ENCODE assay signal across 8 cellular contexts in the genomic region with DNA sequence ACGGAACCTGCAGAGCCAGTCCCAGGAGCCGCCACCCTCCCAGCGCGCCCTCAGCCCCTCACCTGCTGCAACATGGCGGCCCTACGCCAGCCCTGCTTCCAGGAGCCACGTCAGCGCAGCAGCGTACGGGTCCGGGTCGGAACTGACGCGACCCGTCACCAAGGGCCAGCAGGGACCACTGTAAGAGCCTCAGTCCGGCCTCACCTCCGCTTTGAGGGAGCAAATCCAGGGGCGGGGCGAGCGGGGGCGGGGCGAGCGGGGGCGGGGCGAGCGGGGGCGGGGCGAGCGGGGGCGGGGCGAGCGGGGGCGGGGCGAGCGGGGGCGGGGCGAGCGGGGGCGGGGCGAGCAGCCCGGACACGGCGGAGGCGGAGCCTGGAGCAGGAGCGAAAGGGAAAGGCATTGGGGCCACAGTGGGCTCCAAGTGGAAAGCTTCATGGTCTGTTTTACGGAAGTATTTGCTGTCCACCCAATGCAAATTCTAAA. TPM values are rescaled to one million over a fixed set of nuclear protein-coding genes. Genes with fewer than 3 reads are reported as not detected.
DNase-seq lines count a peak whose midpoint lies in the region; ATAC-seq and TF ChIP-seq lines count a peak whose summit lies in the region.
"Not testable (repeated sequence)": the region's sequence is repeated elsewhere in the genome, so short reads cannot be mapped to it uniquely, and the experiment has no call there.

Gene TVP23C, minus strand, starts transcription at position 109 of the 483 bp plus-strand sequence. Its CDS starts 35 bp downstream, at position 74.

- ATAC-seq in HG03039 (IDR thresholded peaks at IDR 0.05; ENCODE audit: unreplicated experiment) (peak; percentile 88), WTC11 (peak; percentile 99), aorta (ENCODE audit: low FRiP score) (peak; percentile 87)

- H3K27me3 Mint-ChIP-seq in WTC11 (ENCODE audit: low read depth), result not testable (repeated sequence)

- TF ChIP-seq CTCF in WTC11 (IDR thresholded peaks at IDR 0.05); breast epithelium (IDR thresholded peaks at IDR 0.05); sigmoid colon (IDR thresholded peaks at IDR 0.05): not testable (repeated sequence)

- H3K36me3 ChIP-seq in breast epithelium; iPS-15b (ENCODE audit: control insufficient read depth, insufficient read depth, low read length); sigmoid colon; aorta (ENCODE audit: control insufficient read depth in 1 of 2, insufficient read depth in 2 of 2, low read length in 1 of 2): not testable (repeated sequence)

- H3K27ac ChIP-seq in breast epithelium (peak within 1 kb of the TSS; percentile 83 to 87), sigmoid colon (peak within 1 kb of the TSS; percentile 77 to 81 (median 79))
- not testable (repeated sequence) for H3K27ac ChIP-seq in aorta (ENCODE audit: low read depth in 1 of 2, low read length in 2 of 2)

- TF ChIP-seq POLR2A in GM18526 (IDR thresholded peaks at IDR 0.05; ENCODE audit: extremely low read depth, insufficient read length) (peak; percentile 32), breast epithelium (IDR thresholded peaks at IDR 0.05) (peak; percentile 24)
- not testable (repeated sequence) for TF ChIP-seq POLR2A in sigmoid colon (IDR thresholded peaks at IDR 0.05)

- CTCF ChIA-PET in WTC11 (lab: Charles Lee), result not testable (repeated sequence)

- H3K4me1 ChIP-seq in breast epithelium; iPS-15b (ENCODE audit: control insufficient read depth, insufficient read depth, low read length); sigmoid colon; aorta (ENCODE audit: control insufficient read depth in 1 of 2, insufficient read depth in 2 of 2, low read length in 2 of 2): not testable (repeated sequence)

- WGBS in sigmoid colon, 2 donors, result 1% methylated on average over 46 of the region's 46 CpGs
- WGBS in aorta, 2 donors, result 1% methylated on average over 25 to 46 of the region's 46 CpGs

- DNase-seq in NCI-H2227 (lab: John Stamatoyannopoulos, UW; ENCODE audit: unreplicated experiment) (peak; percentile 67), WTC11 (ENCODE audit: low spot score) (peak; percentile 86), breast epithelium (ENCODE audit: low spot score in 2 of 2) (peak; percentile 63 to 67), sigmoid colon (peak; percentile 83), aorta (peak; percentile 87 to 89)

- not testable (repeated sequence) for H3K36me3 Mint-ChIP-seq in WTC11

- intact Hi-C loops in breast epithelium (cut with DNase I; ENCODE audit: low total_unique reads); sigmoid colon (cut with DNase I); aorta (cut with DNase I): not testable (repeated sequence)

- not testable (repeated sequence) for H3K9me3 ChIP-seq in breast epithelium; iPS-15b (ENCODE audit: control insufficient read depth, insufficient read depth, low read length); sigmoid colon; aorta (ENCODE audit: control insufficient read depth, low read length)

- not testable (repeated sequence) for H3K27me3 ChIP-seq in breast epithelium; iPS-15b (ENCODE audit: control insufficient read depth, insufficient read depth, low read length); sigmoid colon; aorta (ENCODE audit: control insufficient read depth in 1 of 2, insufficient read depth in 2 of 2, low read length in 1 of 2)

- POLR2A ChIA-PET in WTC11 (lab: Charles Lee), result not testable (repeated sequence)

- peak within 1 kb of the TSS; percentile 65 for H3K9ac ChIP-seq in iPS-15b (ENCODE audit: low read depth, low read length)

- peak within 1 kb of the TSS; percentile 99 for H3K27ac Mint-ChIP-seq in WTC11

- H3K4me1 Mint-ChIP-seq in WTC11, result peaks cover 23% of the 10 kb centered on the region

- H3K4me3 ChIP-seq in breast epithelium (peak within 1 kb of the TSS; percentile 63 to 94 (median 70)), iPS-15b (ENCODE audit: low read depth, low read length) (peak within 1 kb of the TSS; percentile 48), sigmoid colon (peak within 1 kb of the TSS; percentile 69 to 87 (median 76)), aorta (ENCODE audit: low read length in 2 of 2) (peak within 1 kb of the TSS; percentile 8 to 89)

- not testable (repeated sequence) for TF ChIP-seq EP300 in sigmoid colon (IDR thresholded peaks at IDR 0.05)

- not testable (repeated sequence) for H3K9me3 Mint-ChIP-seq in WTC11

- H3K4me3 Mint-ChIP-seq in WTC11, result peak within 1 kb of the TSS; percentile 94

TF ChIP-seq in WTC11, 78 proteins besides CTCF, POLR2A, EP300 and RAD21:
- TF ChIP-seq, protein P1, sequence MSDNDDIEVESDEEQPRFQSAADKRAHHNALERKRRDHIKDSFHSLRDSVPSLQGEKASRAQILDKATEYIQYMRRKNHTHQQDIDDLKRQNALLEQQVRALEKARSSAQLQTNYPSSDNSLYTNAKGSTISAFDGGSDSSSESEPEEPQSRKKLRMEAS (CRISPR knock-in tag; IDR thresholded peaks at IDR 0.05), result peak; percentile 56; the same call in 1 of the 2 replicates
- TF ChIP-seq, protein P2, sequence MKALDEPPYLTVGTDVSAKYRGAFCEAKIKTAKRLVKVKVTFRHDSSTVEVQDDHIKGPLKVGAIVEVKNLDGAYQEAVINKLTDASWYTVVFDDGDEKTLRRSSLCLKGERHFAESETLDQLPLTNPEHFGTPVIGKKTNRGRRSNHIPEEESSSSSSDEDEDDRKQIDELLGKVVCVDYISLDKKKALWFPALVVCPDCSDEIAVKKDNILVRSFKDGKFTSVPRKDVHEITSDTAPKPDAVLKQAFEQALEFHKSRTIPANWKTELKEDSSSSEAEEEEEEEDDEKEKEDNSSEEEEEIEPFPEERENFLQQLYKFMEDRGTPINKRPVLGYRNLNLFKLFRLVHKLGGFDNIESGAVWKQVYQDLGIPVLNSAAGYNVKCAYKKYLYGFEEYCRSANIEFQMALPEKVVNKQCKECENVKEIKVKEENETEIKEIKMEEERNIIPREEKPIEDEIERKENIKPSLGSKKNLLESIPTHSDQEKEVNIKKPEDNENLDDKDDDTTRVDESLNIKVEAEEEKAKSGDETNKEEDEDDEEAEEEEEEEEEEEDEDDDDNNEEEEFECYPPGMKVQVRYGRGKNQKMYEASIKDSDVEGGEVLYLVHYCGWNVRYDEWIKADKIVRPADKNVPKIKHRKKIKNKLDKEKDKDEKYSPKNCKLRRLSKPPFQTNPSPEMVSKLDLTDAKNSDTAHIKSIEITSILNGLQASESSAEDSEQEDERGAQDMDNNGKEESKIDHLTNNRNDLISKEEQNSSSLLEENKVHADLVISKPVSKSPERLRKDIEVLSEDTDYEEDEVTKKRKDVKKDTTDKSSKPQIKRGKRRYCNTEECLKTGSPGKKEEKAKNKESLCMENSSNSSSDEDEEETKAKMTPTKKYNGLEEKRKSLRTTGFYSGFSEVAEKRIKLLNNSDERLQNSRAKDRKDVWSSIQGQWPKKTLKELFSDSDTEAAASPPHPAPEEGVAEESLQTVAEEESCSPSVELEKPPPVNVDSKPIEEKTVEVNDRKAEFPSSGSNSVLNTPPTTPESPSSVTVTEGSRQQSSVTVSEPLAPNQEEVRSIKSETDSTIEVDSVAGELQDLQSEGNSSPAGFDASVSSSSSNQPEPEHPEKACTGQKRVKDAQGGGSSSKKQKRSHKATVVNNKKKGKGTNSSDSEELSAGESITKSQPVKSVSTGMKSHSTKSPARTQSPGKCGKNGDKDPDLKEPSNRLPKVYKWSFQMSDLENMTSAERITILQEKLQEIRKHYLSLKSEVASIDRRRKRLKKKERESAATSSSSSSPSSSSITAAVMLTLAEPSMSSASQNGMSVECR (CRISPR knock-in tag; IDR thresholded peaks at IDR 0.05; ENCODE audit: borderline replicate concordance), result peak; percentile 73; the same call in 1 of the 2 replicates
- TF ChIP-seq, protein P3, sequence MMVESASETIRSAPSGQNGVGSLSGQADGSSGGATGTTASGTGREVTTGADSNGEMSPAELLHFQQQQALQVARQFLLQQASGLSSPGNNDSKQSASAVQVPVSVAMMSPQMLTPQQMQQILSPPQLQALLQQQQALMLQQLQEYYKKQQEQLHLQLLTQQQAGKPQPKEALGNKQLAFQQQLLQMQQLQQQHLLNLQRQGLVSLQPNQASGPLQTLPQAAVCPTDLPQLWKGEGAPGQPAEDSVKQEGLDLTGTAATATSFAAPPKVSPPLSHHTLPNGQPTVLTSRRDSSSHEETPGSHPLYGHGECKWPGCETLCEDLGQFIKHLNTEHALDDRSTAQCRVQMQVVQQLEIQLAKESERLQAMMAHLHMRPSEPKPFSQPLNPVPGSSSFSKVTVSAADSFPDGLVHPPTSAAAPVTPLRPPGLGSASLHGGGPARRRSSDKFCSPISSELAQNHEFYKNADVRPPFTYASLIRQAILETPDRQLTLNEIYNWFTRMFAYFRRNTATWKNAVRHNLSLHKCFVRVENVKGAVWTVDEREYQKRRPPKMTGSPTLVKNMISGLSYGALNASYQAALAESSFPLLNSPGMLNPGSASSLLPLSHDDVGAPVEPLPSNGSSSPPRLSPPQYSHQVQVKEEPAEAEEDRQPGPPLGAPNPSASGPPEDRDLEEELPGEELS (CRISPR knock-in tag; IDR thresholded peaks at IDR 0.05), result 0 out of 2 replicates have a peak, but pooled peaks have one; percentile 44
- peak; percentile 60; the same call in 1 of the 2 replicates for TF ChIP-seq SP1 (CRISPR knock-in tag; conservative IDR thresholded peaks at IDR 0.05)
- 0 out of 2 replicates have a peak, but pooled peaks have one; percentile 19 for TF ChIP-seq GABPB1 (CRISPR knock-in tag; IDR thresholded peaks at IDR 0.05)

RNA-seq across cellular contexts. Expression of gene TVP23C, which starts in this region (rescaled TPM):
- total RNA-seq in WTC11 (2021), result 16.2 to 16.9 TPM (median 16.5 TPM) in 3 replicates
- total RNA-seq in breast epithelium, result 10 to 100 TPM; 11.8 to 38.6 (median 37.4) TPM
- total RNA-seq in sigmoid colon, result 10 to 100 TPM in 3 of 4 donors, 1 to 10 TPM in 1; 8.2 to 18.1 (median 13.4) TPM
- polyA plus RNA-seq in sigmoid colon, result 1 to 10 TPM in 2 of 3 donors, not detected in 1; 1.4 to 6.2 TPM
- total RNA-seq in aorta, result 10 to 100 TPM; 32.0 to 39.4 TPM
- polyA plus RNA-seq in aorta, result 1 to 10 TPM; 2.4 to 9.7 TPM
